Comparison of ENCODE assay signal across 21 cellular contexts in the genomic region with DNA sequence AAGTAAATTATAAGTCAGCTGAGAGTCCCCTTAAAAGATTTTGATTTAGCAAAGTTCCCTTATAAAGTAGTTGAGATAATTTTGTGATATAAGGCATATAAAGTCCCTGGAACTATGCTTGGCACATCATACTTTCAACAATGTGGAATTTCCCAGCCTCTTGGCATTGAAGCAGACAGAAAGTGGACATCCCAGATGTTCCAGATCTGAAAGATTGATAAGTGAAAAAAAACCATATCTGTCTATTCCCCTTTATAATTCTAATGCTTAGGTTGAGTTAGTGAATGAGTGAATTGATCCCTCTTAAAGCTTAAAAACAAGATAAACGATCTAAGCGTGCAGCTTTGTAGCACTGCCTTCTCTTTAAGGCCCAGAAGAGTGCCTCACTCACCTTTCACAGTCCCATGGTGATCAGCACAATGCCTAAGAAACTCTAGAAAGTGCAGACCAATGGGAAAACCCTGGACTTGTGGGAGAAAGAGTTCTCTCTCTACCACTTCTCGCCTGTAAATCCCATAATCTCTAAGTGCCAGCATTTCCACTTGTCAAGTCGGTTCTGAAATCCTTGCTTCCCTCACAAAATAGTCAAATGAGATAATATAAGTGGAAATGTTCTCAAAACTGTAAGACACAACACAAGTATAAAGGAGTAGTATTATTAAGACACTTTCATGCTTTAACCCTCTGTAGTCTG. TPM values are rescaled to one million over a fixed set of nuclear protein-coding genes. Genes with fewer than 3 reads are reported as not detected.
DNase-seq lines count a peak whose midpoint lies in the region; ATAC-seq and TF ChIP-seq lines count a peak whose summit lies in the region.
"Had no signal": no experiment of that assay in that cellular context is flagged by ENCODE, and none has a peak within 500 bp of the region (broad histone marks: within the 10 kb centered on the region; RNA-seq: fewer than 3 reads in every experiment).

No MANE protein-coding gene starts in this region.

- TF ChIP-seq CTCF in esophagus muscularis mucosa (IDR thresholded peaks at IDR 0.05) (no peak), tibial nerve (IDR thresholded peaks at IDR 0.05) (no peak)

- H3K4me3 ChIP-seq in esophagus muscularis mucosa, result no peak overlapping the region
- H3K4me3 ChIP-seq in neuron (ENCODE audit: low read length), result peak overlapping the region; percentile 1
- no peak overlapping the region for H3K4me3 ChIP-seq in tibial nerve
- H3K4me3 ChIP-seq: cardiac muscle cell, skin epidermis had no signal

- no peak for ATAC-seq in HG03196 (IDR thresholded peaks at IDR 0.05; ENCODE audit: unreplicated experiment)
- ATAC-seq in GM18858 (IDR thresholded peaks at IDR 0.05; ENCODE audit: unreplicated experiment), result no peak
- no peak for ATAC-seq in effector memory CD8-positive, alpha-beta T cell (replicated peaks)

- H3K36me3 Mint-ChIP-seq in effector memory CD8-positive, alpha-beta T cell (ENCODE audit: insufficient read depth), result no peaks in the 10 kb centered on the region
- H3K36me3 Mint-ChIP-seq: immature natural killer cell, memory B cell had no signal

- intact Hi-C loops in esophagus muscularis mucosa (cut with DNase I), result no loop called here

- 74% methylated on average over 4 of the region's 4 CpGs for WGBS in esophagus muscularis mucosa
- WGBS in tibial nerve, 2 donors, result 38 to 41% methylated on average over 4 of the region's 4 CpGs

- TF ChIP-seq EP300 in esophagus muscularis mucosa (IDR thresholded peaks at IDR 0.05), result no peak
- no peak for TF ChIP-seq EP300 in tibial nerve (IDR thresholded peaks at IDR 0.05)

- no peak overlapping the region for H3K4me3 Mint-ChIP-seq in effector memory CD8-positive, alpha-beta T cell
- H3K4me3 Mint-ChIP-seq: immature natural killer cell, memory B cell had no signal

- H3K27me3 ChIP-seq in esophagus muscularis mucosa (no peaks in the 10 kb centered on the region), neuron (ENCODE audit: insufficient read depth, low read length) (no peaks in the 10 kb centered on the region), tibial nerve (no peaks in the 10 kb centered on the region)
- H3K27me3 ChIP-seq: BE2C, cardiac muscle cell had no signal

- H3K36me3 ChIP-seq in esophagus muscularis mucosa, result no peaks in the 10 kb centered on the region
- no peaks in the 10 kb centered on the region for H3K36me3 ChIP-seq in neuron (ENCODE audit: insufficient read depth, low read length)
- no peaks in the 10 kb centered on the region for H3K36me3 ChIP-seq in tibial nerve
- H3K36me3 ChIP-seq: BE2C, cardiac muscle cell had no signal

- H3K4me1 Mint-ChIP-seq in effector memory CD8-positive, alpha-beta T cell (ENCODE audit: low read depth in 2 of 2), result no peaks in the 10 kb centered on the region
- H3K4me1 Mint-ChIP-seq: immature natural killer cell, memory B cell had no signal

- H3K4me1 ChIP-seq in esophagus muscularis mucosa (peaks cover 0 to 32% (median 29%) of the 10 kb centered on the region in 4 donors), neuron (ENCODE audit: insufficient read depth, low read length) (peaks cover 29% of the 10 kb centered on the region), tibial nerve (peaks cover 0 to 28% (median 10%) of the 10 kb centered on the region in 4 donors)

- peak; percentile 33 for DNase-seq in DMS 273 (lab: John Stamatoyannopoulos, UW; ENCODE audit: unreplicated experiment)
- no peak for DNase-seq in DMS 273 treated with DMSO at 0.1 percent for 48 hours (lab: John Stamatoyannopoulos, UW)
- DNase-seq in esophagus muscularis mucosa (ENCODE audit: extremely low spot score), result no peak
- no peak for DNase-seq in tibial nerve (ENCODE audit: low spot score in 2 of 2)
- no peak for DNase-seq in effector memory CD8-positive, alpha-beta T cell
- DNase-seq: effector CD4-positive, alpha-beta T cell; GDM1; immature natural killer cell; NCI-H2107; NCI-H524 treated with DMSO at 0.1 percent for 48 hours; stimulated activated CD8-positive, alpha-beta memory T cell treated with anti-CD3 and anti-CD28 coated beads, Interleukin-4, amount 100 ng/mL, for 48 hours; T1000 had no signal

- no peaks in the 10 kb centered on the region for H3K27me3 Mint-ChIP-seq in effector memory CD8-positive, alpha-beta T cell
- H3K27me3 Mint-ChIP-seq: memory B cell had no signal

- peak overlapping the region; percentile 31 for H2AFZ ChIP-seq in neuron (ENCODE audit: low read depth, low read length)

- no peak overlapping the region for H3K27ac Mint-ChIP-seq in effector memory CD8-positive, alpha-beta T cell
- H3K27ac Mint-ChIP-seq: immature natural killer cell, memory B cell had no signal

- no peaks in the 10 kb centered on the region for H3K9me3 ChIP-seq in esophagus muscularis mucosa
- no peaks in the 10 kb centered on the region for H3K9me3 ChIP-seq in neuron (ENCODE audit: low read length)
- H3K9me3 ChIP-seq in tibial nerve, result no peaks in the 10 kb centered on the region
- H3K9me3 ChIP-seq: BE2C had no signal

- H3K27ac ChIP-seq in esophagus muscularis mucosa (replicated peaks in 1 of 4) (peak overlapping the region; percentile 2 to 46 (median 42)), tibial nerve (peak overlapping the region in 3 of 4 donors; percentile 58 to 82 (median 79))
- H3K27ac ChIP-seq: 22Rv1, cardiac muscle cell had no signal

- H3K9me3 Mint-ChIP-seq in effector memory CD8-positive, alpha-beta T cell, result peaks cover 8 to 11% of the 10 kb centered on the region in 2 donors

- TF ChIP-seq POLR2A in esophagus muscularis mucosa (IDR thresholded peaks at IDR 0.05; ENCODE audit: low read depth) (no peak), tibial nerve (IDR thresholded peaks at IDR 0.05) (no peak)

RNA-seq across cellular contexts. Expression of a gene that starts 17.8 kb away (rescaled TPM):
- total RNA-seq in esophagus muscularis mucosa (100 to 1,000 TPM in 2 of 4 donors, 10 to 100 TPM in 2; 76.4 to 151 (median 101) TPM), tibial nerve (100 to 1,000 TPM; 225 to 528 (median 324) TPM)

RNA-seq across cellular contexts. Expression of a gene that starts 28.9 kb away (rescaled TPM):
- total RNA-seq in esophagus muscularis mucosa (under 1 TPM in 1 of 4 donors, not detected in 3; 0.50 TPM), tibial nerve (under 1 TPM in 2 of 4 donors, not detected in 2; 0.22 to 0.84 TPM)
- total RNA-seq: cardiac muscle cell, fibroblast of lung had no signal
